ENCODE assay signal across 8 cellular contexts in genomic region chr15:101320501-101321052, GRCh38. TPM values are rescaled to one million over a fixed set of nuclear protein-coding genes. Genes with fewer than 3 reads are reported as not detected.
DNase-seq lines count a peak whose midpoint lies in the region; ATAC-seq and TF ChIP-seq lines count a peak whose summit lies in the region.

No MANE protein-coding gene starts in this region.

- H3K79me2 ChIP-seq in smooth muscle cell (ENCODE audit: low read depth) = no peaks in the 10 kb centered on the region

- no peak overlapping the region for H3K4me3 ChIP-seq in foreskin fibroblast (ENCODE audit: low read depth in 1 of 2, low read length in 2 of 2)
- H3K4me3 ChIP-seq in smooth muscle cell = no peak overlapping the region

- H2AFZ ChIP-seq in smooth muscle cell (ENCODE audit: low read depth) = no peak overlapping the region

- H3K9me3 ChIP-seq in smooth muscle cell (replicated peaks; ENCODE audit: low read depth) = no peaks in the 10 kb centered on the region

- H4K20me1 ChIP-seq in smooth muscle cell (ENCODE audit: low read depth) = no peaks in the 10 kb centered on the region

- H3K9ac ChIP-seq in smooth muscle cell (ENCODE audit: low read depth) = no peak overlapping the region

- WGBS in smooth muscle cell (ENCODE audit: low lambda C conversion rate) = 48% methylated on average over 21 of the region's 21 CpGs

- H3K4me2 ChIP-seq in smooth muscle cell = peak overlapping the region; percentile 59

- in situ Hi-C loops in GM13976 (cut with MboI; ENCODE audit: low sequenced_read_pairs, unreplicated experiment) = no loop called here

- no peak overlapping the region for H3K27ac ChIP-seq in smooth muscle cell (ENCODE audit: low read depth)

- no peaks in the 10 kb centered on the region for H3F3A ChIP-seq in smooth muscle cell (ENCODE audit: low read depth)

- peak; percentile 41 for TF ChIP-seq CTCF in GM13976 (IDR thresholded peaks at IDR 0.05; ENCODE audit: borderline replicate concordance, control extremely low read depth, extremely low read depth, insufficient read depth, missing control alignments)
- peak; percentile 27 for TF ChIP-seq CTCF in foreskin fibroblast (IDR thresholded peaks at IDR 0.05; ENCODE audit: low read depth, low read length)
- TF ChIP-seq CTCF in smooth muscle cell (IDR thresholded peaks at IDR 0.05; ENCODE audit: borderline replicate concordance, insufficient read depth, poor library complexity, severe bottlenecking) = peak; percentile 39

- ATAC-seq in GM19324 (IDR thresholded peaks at IDR 0.05; ENCODE audit: low FRiP score, unreplicated experiment) = no peak

- no peaks in the 10 kb centered on the region for H3K36me3 ChIP-seq in smooth muscle cell (ENCODE audit: low read depth)

- DNase-seq in GM13976 (ENCODE audit: low spot score) (peak; percentile 68), Kasumi-1 (lab: John Stamatoyannopoulos, UW) (peak; percentile 97 to 98), foreskin fibroblast (peak; percentile 49 to 58), smooth muscle cell (lab: John Stamatoyannopoulos, UW; ENCODE audit: unreplicated experiment) (no peak), SW 1271 (lab: John Stamatoyannopoulos, UW) (no peak), DMS 273 (lab: John Stamatoyannopoulos, UW; ENCODE audit: unreplicated experiment) (no peak)
- peak; percentile 26 to 38 for DNase-seq in activated CD8-positive, alpha-beta memory T cell treated with anti-CD3 and anti-CD28 coated beads for 4 hours (ENCODE audit: low read depth in 2 of 2)

- no peaks in the 10 kb centered on the region for H3K27me3 ChIP-seq in smooth muscle cell (ENCODE audit: low read depth)

- no peaks in the 10 kb centered on the region for H3K4me1 ChIP-seq in smooth muscle cell (ENCODE audit: low read depth)

RNA-seq across cellular contexts. Expression of gene SNRPA1, which starts 25.5 kb away (rescaled TPM):
- total RNA-seq in smooth muscle cell = 24.0 and 47.1 TPM in 2 replicates
- polyA plus RNA-seq in smooth muscle cell = 96.9 and 99.0 TPM in 2 replicates

RNA-seq across cellular contexts. Expression of gene SELENOS, which starts 43.3 kb away (rescaled TPM):
- total RNA-seq in smooth muscle cell = 108 and 114 TPM in 2 replicates
- polyA plus RNA-seq in smooth muscle cell = 130 and 142 TPM in 2 replicates

Comparison
In these comparisons a context has a peak if more than half of its experiments do, and no peak if none do; other contexts are left out.
1. DNase-seq: peak in GM13976 (single experiment), Kasumi-1 (2 of 2), activated CD8-positive, alpha-beta memory T cell treated with anti-CD3 and anti-CD28 coated beads for 4 hours (2 of 2) and foreskin fibroblast (2 of 2); none in smooth muscle cell (single experiment), SW 1271 (0 of 2) and DMS 273 (single experiment).
2. Peak in every context shown above with its lines, with median percentiles within 50 percentile points of each other: CTCF ChIP-seq.